In genomic region chr12:90010089-90010488, GRCh38 we compare ENCODE assay signal across 13 cellular contexts.
DNase-seq lines count a peak whose midpoint lies in the region; ATAC-seq and TF ChIP-seq lines count a peak whose summit lies in the region.
"Had no signal": no experiment of that assay in that cellular context is flagged by ENCODE, and none has a peak within 500 bp of the region (broad histone marks: within the 10 kb centered on the region; RNA-seq: fewer than 3 reads in every experiment).

No MANE protein-coding gene starts in this region.

- peak; percentile 61 for TF ChIP-seq RAD21 in neural cell (conservative IDR thresholded peaks at IDR 0.05)

- H3K27me3 ChIP-seq in neural cell (ENCODE audit: insufficient read depth, low read depth, low read length): no peaks in the 10 kb centered on the region
- H3K27me3 ChIP-seq: heart right ventricle, uterus had no signal

- TF ChIP-seq CTCF in cardiac fibroblast (IDR thresholded peaks at IDR 0.05; ENCODE audit: low read depth, low read length) (no peak), neural cell (IDR thresholded peaks at IDR 0.05; ENCODE audit: poor library complexity, severe bottlenecking) (no peak)

- no peak overlapping the region for H3K9ac ChIP-seq in neural cell (ENCODE audit: low read length)

- H3K9me3 ChIP-seq in neural cell (ENCODE audit: low read length): no peaks in the 10 kb centered on the region
- H3K9me3 ChIP-seq: heart right ventricle, uterus had no signal

- no peak overlapping the region for H3K4me3 ChIP-seq in cardiac fibroblast (replicated peaks in 1 of 2; ENCODE audit: low read depth in 2 of 2, low read length in 2 of 2)
- H3K4me3 ChIP-seq in neural cell (ENCODE audit: low read length): no peak overlapping the region
- H3K4me3 ChIP-seq: heart right ventricle, uterus had no signal

- no peak overlapping the region for H3K4me2 ChIP-seq in neural cell (ENCODE audit: low read length)

- no peaks in the 10 kb centered on the region for H3K79me2 ChIP-seq in neural cell (replicated peaks; ENCODE audit: insufficient read depth, low read length)

- H3F3A ChIP-seq in neural cell (ENCODE audit: insufficient read depth, low read length, poor library complexity, severe bottlenecking): no peaks in the 10 kb centered on the region

- ATAC-seq in GM19035 (IDR thresholded peaks at IDR 0.05; ENCODE audit: unreplicated experiment): no peak
- ATAC-seq: heart right ventricle, left lobe of liver had no signal

- DNase-seq in EL: peak; percentile 43
- peak; percentile 18 for DNase-seq in M059J (ENCODE audit: low read depth)
- DNase-seq in cardiac fibroblast (ENCODE audit: low read depth in 2 of 2): peak; percentile 39 to 47
- no peak for DNase-seq in stimulated activated CD4-positive, alpha-beta T cell treated with anti-CD3 and anti-CD28 coated beads, Interleukin-2, amount 100 ng/mL, for 24 hours
- no peak for DNase-seq in mucosa of gallbladder (ENCODE audit: low spot score)
- DNase-seq: erythroblast, heart right ventricle, NCI-H2171 treated with DMSO at 0.1 percent for 48 hours, nephron progenitor cell, uterus had no signal

- H2AFZ ChIP-seq in neural cell (ENCODE audit: low read depth, low read length): no peak overlapping the region

- H3K27ac ChIP-seq in neural cell (ENCODE audit: low read length): no peak overlapping the region
- H3K27ac ChIP-seq: heart right ventricle, uterus had no signal

- H4K20me1 ChIP-seq in neural cell (ENCODE audit: insufficient read depth): no peaks in the 10 kb centered on the region

- H3K36me3 ChIP-seq in neural cell (ENCODE audit: insufficient read depth, low read length): no peaks in the 10 kb centered on the region
- H3K36me3 ChIP-seq: heart right ventricle, uterus had no signal

- no peaks in the 10 kb centered on the region for H3K9me2 ChIP-seq in neural cell (ENCODE audit: insufficient read depth, low read length)

- no peak for TF ChIP-seq EP300 in neural cell (conservative IDR thresholded peaks at IDR 0.05; ENCODE audit: poor library complexity, severe bottlenecking)

TF ChIP-seq in neural cell, 6 proteins besides CTCF, POLR2A, EP300 and RAD21:
- TF ChIP-seq SMC3 (conservative IDR thresholded peaks at IDR 0.05; ENCODE audit: poor library complexity) (peak; percentile 51), TAF1 (IDR thresholded peaks at IDR 0.05; ENCODE audit: low read depth) (no peak)

Comparison
In these comparisons a context has a peak if more than half of its experiments do, and no peak if none do; other contexts are left out.
1. DNase-seq: peak in EL (single experiment), M059J (single experiment) and cardiac fibroblast (2 of 2); none in stimulated activated CD4-positive, alpha-beta T cell treated with anti-CD3 and anti-CD28 coated beads, Interleukin-2, amount 100 ng/mL, for 24 hours (0 of 2) and mucosa of gallbladder (single experiment).